1 cellular context compared by ENCODE assay signal in the genomic region with DNA sequence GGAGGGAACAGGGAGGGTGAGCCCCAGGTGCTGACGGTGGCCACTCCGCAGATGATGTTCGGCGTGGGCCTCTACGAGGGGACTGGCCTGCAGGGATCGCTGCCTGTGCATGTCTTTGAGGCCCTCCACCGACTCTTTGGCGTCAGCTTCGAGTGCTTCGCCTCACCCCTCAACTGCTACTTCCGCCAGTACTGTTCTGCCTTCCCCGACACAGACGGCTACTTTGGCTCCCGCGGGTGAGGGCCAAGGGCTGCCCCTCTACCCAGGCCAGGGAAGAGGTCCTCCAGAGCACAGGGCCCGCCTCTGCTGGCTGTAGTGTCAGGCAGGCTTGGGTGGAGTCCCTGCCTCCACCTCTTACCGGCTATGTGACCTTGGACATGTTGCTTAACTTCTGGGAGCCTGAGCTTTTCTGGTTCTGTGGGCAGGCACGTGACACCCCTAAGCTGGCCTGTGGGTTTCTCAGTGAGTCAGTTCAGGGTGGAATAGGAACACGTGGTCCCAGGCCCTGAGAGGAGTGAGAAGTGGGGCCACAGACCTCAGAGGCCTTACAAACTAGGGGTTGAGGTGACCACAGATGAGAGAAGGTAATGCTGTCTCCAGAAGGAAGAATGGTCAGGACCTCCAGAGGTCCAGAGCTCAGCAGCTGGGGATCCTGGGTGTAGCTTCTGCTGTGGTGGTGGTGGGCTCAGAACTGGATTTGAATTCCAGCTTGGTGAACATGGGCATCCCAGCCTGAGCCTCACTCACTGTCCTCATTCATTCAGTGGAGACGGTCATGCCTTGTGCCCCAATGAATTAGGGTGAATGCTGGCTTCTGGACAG.
TF ChIP-seq lines count a peak whose summit lies in the region.

No MANE protein-coding gene starts in this region.

TF ChIP-seq in HepG2, 621 proteins besides CTCF, POLR2A, EP300 and RAD21 (continued from another document and continues in another):
- TF ChIP-seq, protein P1, sequence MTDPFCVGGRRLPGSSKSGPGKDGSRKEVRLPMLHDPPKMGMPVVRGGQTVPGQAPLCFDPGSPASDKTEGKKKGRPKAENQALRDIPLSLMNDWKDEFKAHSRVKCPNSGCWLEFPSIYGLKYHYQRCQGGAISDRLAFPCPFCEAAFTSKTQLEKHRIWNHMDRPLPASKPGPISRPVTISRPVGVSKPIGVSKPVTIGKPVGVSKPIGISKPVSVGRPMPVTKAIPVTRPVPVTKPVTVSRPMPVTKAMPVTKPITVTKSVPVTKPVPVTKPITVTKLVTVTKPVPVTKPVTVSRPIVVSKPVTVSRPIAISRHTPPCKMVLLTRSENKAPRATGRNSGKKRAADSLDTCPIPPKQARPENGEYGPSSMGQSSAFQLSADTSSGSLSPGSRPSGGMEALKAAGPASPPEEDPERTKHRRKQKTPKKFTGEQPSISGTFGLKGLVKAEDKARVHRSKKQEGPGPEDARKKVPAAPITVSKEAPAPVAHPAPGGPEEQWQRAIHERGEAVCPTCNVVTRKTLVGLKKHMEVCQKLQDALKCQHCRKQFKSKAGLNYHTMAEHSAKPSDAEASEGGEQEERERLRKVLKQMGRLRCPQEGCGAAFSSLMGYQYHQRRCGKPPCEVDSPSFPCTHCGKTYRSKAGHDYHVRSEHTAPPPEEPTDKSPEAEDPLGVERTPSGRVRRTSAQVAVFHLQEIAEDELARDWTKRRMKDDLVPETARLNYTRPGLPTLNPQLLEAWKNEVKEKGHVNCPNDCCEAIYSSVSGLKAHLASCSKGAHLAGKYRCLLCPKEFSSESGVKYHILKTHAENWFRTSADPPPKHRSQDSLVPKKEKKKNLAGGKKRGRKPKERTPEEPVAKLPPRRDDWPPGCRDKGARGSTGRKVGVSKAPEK (CRISPR knock-in tag; IDR thresholded peaks at IDR 0.05; ENCODE audit: borderline replicate concordance) = no peak
- peak; percentile 79; the same call in 1 of the 2 replicates for TF ChIP-seq TOE1 (CRISPR knock-in tag; IDR thresholded peaks at IDR 0.05)
- TF ChIP-seq HOXA5 (CRISPR knock-in tag; IDR thresholded peaks at IDR 0.05) = peak; percentile 95
- TF ChIP-seq MED8 (CRISPR knock-in tag; IDR thresholded peaks at IDR 0.05; ENCODE audit: insufficient replicate concordance) = peak; percentile 95
- TF ChIP-seq ZNF510 (CRISPR knock-in tag; IDR thresholded peaks at IDR 0.05; ENCODE audit: low read depth) = peak; percentile 53; the same call in 1 of the 2 replicates
- TF ChIP-seq KLF15 (CRISPR knock-in tag; IDR thresholded peaks at IDR 0.05; ENCODE audit: borderline replicate concordance) = no peak
- TF ChIP-seq ZNF30 (CRISPR knock-in tag; IDR thresholded peaks at IDR 0.05) = no peak
- TF ChIP-seq, protein P2, sequence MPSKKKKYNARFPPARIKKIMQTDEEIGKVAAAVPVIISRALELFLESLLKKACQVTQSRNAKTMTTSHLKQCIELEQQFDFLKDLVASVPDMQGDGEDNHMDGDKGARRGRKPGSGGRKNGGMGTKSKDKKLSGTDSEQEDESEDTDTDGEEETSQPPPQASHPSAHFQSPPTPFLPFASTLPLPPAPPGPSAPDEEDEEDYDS (CRISPR knock-in tag; IDR thresholded peaks at IDR 0.05) = peak; percentile 69
- no peak for TF ChIP-seq ZNF138 (CRISPR knock-in tag; IDR thresholded peaks at IDR 0.05; ENCODE audit: low read depth)
- TF ChIP-seq MEIS2 (CRISPR knock-in tag; IDR thresholded peaks at IDR 0.05) = peak; percentile 87; the same call in 1 of the 2 replicates
- TF ChIP-seq PHF8 (CRISPR knock-in tag; IDR thresholded peaks at IDR 0.05) = peak; percentile 62
- TF ChIP-seq ARHGAP35 (CRISPR knock-in tag; IDR thresholded peaks at IDR 0.05; ENCODE audit: borderline replicate concordance) = peak; percentile 18; the same call in 1 of the 2 replicates
- TF ChIP-seq ZNF318 (CRISPR knock-in tag; IDR thresholded peaks at IDR 0.05) = peak; percentile 82
- peak; percentile 92 for TF ChIP-seq TGIF2 (CRISPR knock-in tag; IDR thresholded peaks at IDR 0.05)
- TF ChIP-seq ZBTB3 (CRISPR knock-in tag; IDR thresholded peaks at IDR 0.05; ENCODE audit: borderline replicate concordance, low read depth) = 0 out of 2 replicates have a peak, but pooled peaks have one; percentile 12
- peak; percentile 60; the same call in 1 of the 2 replicates for TF ChIP-seq ZNF121 (CRISPR knock-in tag; IDR thresholded peaks at IDR 0.05)
- peak; percentile 59; the same call in 1 of the 2 replicates for TF ChIP-seq POLR2G (IDR thresholded peaks at IDR 0.05; ENCODE audit: low read depth, low read length)
- TF ChIP-seq, protein P3, sequence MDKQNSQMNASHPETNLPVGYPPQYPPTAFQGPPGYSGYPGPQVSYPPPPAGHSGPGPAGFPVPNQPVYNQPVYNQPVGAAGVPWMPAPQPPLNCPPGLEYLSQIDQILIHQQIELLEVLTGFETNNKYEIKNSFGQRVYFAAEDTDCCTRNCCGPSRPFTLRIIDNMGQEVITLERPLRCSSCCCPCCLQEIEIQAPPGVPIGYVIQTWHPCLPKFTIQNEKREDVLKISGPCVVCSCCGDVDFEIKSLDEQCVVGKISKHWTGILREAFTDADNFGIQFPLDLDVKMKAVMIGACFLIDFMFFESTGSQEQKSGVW (CRISPR knock-in tag; IDR thresholded peaks at IDR 0.05; ENCODE audit: borderline replicate concordance) = peak; percentile 97
- TF ChIP-seq NCOR1 (IDR thresholded peaks at IDR 0.05; ENCODE audit: borderline replicate concordance, low read length) = peak; percentile 78; the same call in 1 of the 2 replicates
- no peak for TF ChIP-seq ZEB1 (IDR thresholded peaks at IDR 0.05; ENCODE audit: insufficient replicate concordance, low read depth)
- TF ChIP-seq, protein P4, sequence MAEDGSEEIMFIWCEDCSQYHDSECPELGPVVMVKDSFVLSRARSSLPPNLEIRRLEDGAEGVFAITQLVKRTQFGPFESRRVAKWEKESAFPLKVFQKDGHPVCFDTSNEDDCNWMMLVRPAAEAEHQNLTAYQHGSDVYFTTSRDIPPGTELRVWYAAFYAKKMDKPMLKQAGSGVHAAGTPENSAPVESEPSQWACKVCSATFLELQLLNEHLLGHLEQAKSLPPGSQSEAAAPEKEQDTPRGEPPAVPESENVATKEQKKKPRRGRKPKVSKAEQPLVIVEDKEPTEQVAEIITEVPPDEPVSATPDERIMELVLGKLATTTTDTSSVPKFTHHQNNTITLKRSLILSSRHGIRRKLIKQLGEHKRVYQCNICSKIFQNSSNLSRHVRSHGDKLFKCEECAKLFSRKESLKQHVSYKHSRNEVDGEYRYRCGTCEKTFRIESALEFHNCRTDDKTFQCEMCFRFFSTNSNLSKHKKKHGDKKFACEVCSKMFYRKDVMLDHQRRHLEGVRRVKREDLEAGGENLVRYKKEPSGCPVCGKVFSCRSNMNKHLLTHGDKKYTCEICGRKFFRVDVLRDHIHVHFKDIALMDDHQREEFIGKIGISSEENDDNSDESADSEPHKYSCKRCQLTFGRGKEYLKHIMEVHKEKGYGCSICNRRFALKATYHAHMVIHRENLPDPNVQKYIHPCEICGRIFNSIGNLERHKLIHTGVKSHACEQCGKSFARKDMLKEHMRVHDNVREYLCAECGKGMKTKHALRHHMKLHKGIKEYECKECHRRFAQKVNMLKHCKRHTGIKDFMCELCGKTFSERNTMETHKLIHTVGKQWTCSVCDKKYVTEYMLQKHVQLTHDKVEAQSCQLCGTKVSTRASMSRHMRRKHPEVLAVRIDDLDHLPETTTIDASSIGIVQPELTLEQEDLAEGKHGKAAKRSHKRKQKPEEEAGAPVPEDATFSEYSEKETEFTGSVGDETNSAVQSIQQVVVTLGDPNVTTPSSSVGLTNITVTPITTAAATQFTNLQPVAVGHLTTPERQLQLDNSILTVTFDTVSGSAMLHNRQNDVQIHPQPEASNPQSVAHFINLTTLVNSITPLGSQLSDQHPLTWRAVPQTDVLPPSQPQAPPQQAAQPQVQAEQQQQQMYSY (CRISPR knock-in tag; IDR thresholded peaks at IDR 0.05) = no peak
- no peak for TF ChIP-seq MBD4 (IDR thresholded peaks at IDR 0.05; ENCODE audit: borderline replicate concordance, low read length)
- no peak for TF ChIP-seq RERE (CRISPR knock-in tag; IDR thresholded peaks at IDR 0.05; ENCODE audit: low read depth)
- TF ChIP-seq KLF13 (CRISPR knock-in tag; IDR thresholded peaks at IDR 0.05) = peak; percentile 31; the same call in 1 of the 2 replicates
- TF ChIP-seq ZNF180 (CRISPR knock-in tag; IDR thresholded peaks at IDR 0.05; ENCODE audit: borderline replicate concordance, low read depth) = no peak
